21 cellular contexts compared by ENCODE assay signal in the genomic region with DNA sequence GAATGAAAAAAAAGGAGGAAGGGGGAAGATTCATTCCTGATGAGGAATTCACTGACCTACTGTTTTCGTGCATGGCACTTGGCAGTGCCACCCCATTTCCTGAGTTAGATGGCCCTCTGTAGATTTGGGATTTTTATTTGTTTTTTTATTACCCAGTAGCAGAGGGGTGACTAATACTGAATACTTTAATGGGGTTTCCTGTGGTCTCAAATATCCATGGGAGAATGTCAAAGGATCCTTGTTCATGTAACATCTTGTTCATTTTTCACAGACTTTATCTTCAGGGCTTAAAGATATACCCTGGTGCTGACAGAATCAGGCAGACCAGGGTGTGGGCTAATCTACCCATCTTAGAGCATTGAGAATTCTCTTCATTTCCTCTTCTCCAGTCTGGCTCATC.
A peak's percentile ranks its signal among the peaks of the same experiment; 100 is the strongest.
DNase-seq lines count a peak whose midpoint lies in the region; ATAC-seq and TF ChIP-seq lines count a peak whose summit lies in the region.
"Had no signal": no experiment of that assay in that cellular context is flagged by ENCODE, and none has a peak within 500 bp of the region (broad histone marks: within the 10 kb centered on the region; RNA-seq: fewer than 3 reads in every experiment).

No MANE protein-coding gene starts in this region.

- H3K79me2 ChIP-seq in osteoblast (ENCODE audit: insufficient read depth, low read length), result no peaks in the 10 kb centered on the region
- H3K79me2 ChIP-seq: parathyroid adenoma had no signal

- no peak overlapping the region for H3K27ac Mint-ChIP-seq in activated naive CD8-positive, alpha-beta T cell treated with anti-CD3 and anti-CD28 coated beads, Interleukin-2, amount 50 U/mL, for 24 hours
- H3K27ac Mint-ChIP-seq: stimulated activated naive B cell treated with anti-CD40 and anti-IgM and Interleukin-4, amounts not matched to agents 10 μg/mL and 1 μg/mL and 100 μg/mL, for 72 hours had no signal

- no peaks in the 10 kb centered on the region for H3K36me3 Mint-ChIP-seq in activated naive CD8-positive, alpha-beta T cell treated with anti-CD3 and anti-CD28 coated beads, Interleukin-2, amount 50 U/mL, for 24 hours (ENCODE audit: low read depth)

- H3K27me3 Mint-ChIP-seq in activated naive CD8-positive, alpha-beta T cell treated with anti-CD3 and anti-CD28 coated beads, Interleukin-2, amount 50 U/mL, for 24 hours, result peaks cover 3% of the 10 kb centered on the region

- H2AFZ ChIP-seq in osteoblast (ENCODE audit: low read length), result no peak overlapping the region
- H2AFZ ChIP-seq: parathyroid adenoma had no signal

- TF ChIP-seq CTCF in epithelial cell of esophagus (IDR thresholded peaks at IDR 0.05; ENCODE audit: insufficient read depth, low read depth, low read length, missing control alignments), result no peak
- no peak for TF ChIP-seq CTCF in osteoblast (IDR thresholded peaks at IDR 0.05; ENCODE audit: extremely low read depth, low read depth, low read length)

- DNase-seq in COLO829 (ENCODE audit: low spot score) (peak; percentile 78), NCI-H226 (peak; percentile 80), epithelial cell of esophagus (ENCODE audit: low read depth) (peak; percentile 56), osteoblast (ENCODE audit: insufficient read length, low spot score, missing footprints) (peak; percentile 73), H4 (ENCODE audit: low spot score) (no peak)
- no peak for DNase-seq in activated naive CD8-positive, alpha-beta T cell treated with anti-CD3 and anti-CD28 coated beads, Interleukin-2, amount 50 U/mL, for 24 hours
- DNase-seq: activated CD4-positive, alpha-beta T cell treated with anti-CD3 and anti-CD28 coated beads, Interleukin-2, amount 50 U/mL, for 4 hours; activated T-cell treated with anti-CD3 and anti-CD28 coated beads, Interleukin-2, amount 50 U/mL, for 48 hours; AML-193; cerebellar nuclear complex; heart right ventricle; left cardiac atrium; MM.1S; NCI-H2029; NCI-H524; spleen; stimulated activated naive B cell treated with anti-CD40 and anti-IgM and Interleukin-4, amounts not matched to agents 10 μg/mL and 1 μg/mL and 100 μg/mL, for 72 hours; trophoblast cell had no signal

- H3K27ac ChIP-seq in osteoblast (ENCODE audit: low read depth, low read length), result peak overlapping the region; percentile 64
- H3K27ac ChIP-seq: heart right ventricle, parathyroid adenoma, spleen had no signal

- no peaks in the 10 kb centered on the region for H4K20me1 ChIP-seq in osteoblast (ENCODE audit: insufficient read depth, low read length)

- H3K36me3 ChIP-seq in osteoblast (ENCODE audit: insufficient read depth, low read length), result no peaks in the 10 kb centered on the region
- H3K36me3 ChIP-seq: spleen had no signal

- ATAC-seq in activated naive CD8-positive, alpha-beta T cell treated with anti-CD3 and anti-CD28 coated beads, Interleukin-2, amount 50 U/mL, for 24 hours, result no peak
- ATAC-seq in HG02870 (IDR thresholded peaks at IDR 0.05; ENCODE audit: unreplicated experiment) (no peak), HG03139 (IDR thresholded peaks at IDR 0.05; ENCODE audit: unreplicated experiment) (no peak)
- ATAC-seq: stimulated activated naive B cell treated with anti-CD40 and anti-IgM and Interleukin-4, amounts not matched to agents 10 μg/mL and 1 μg/mL and 100 μg/mL, for 72 hours had no signal

- H3K4me1 Mint-ChIP-seq in activated naive CD8-positive, alpha-beta T cell treated with anti-CD3 and anti-CD28 coated beads, Interleukin-2, amount 50 U/mL, for 24 hours, result no peaks in the 10 kb centered on the region
- H3K4me1 Mint-ChIP-seq: stimulated activated naive B cell treated with anti-CD40 and anti-IgM and Interleukin-4, amounts not matched to agents 10 μg/mL and 1 μg/mL and 100 μg/mL, for 72 hours had no signal

- peaks cover 52% of the 10 kb centered on the region for H3K4me1 ChIP-seq in osteoblast (ENCODE audit: insufficient read depth, low read length)
- H3K4me1 ChIP-seq: parathyroid adenoma, spleen had no signal

- no peaks in the 10 kb centered on the region for H3K9me3 ChIP-seq in osteoblast (ENCODE audit: low read depth, low read length)
- H3K9me3 ChIP-seq: heart right ventricle, spleen had no signal

- no peaks in the 10 kb centered on the region for H3K9me3 Mint-ChIP-seq in activated naive CD8-positive, alpha-beta T cell treated with anti-CD3 and anti-CD28 coated beads, Interleukin-2, amount 50 U/mL, for 24 hours
- H3K9me3 Mint-ChIP-seq: stimulated activated naive B cell treated with anti-CD40 and anti-IgM and Interleukin-4, amounts not matched to agents 10 μg/mL and 1 μg/mL and 100 μg/mL, for 72 hours had no signal

- H3K4me3 ChIP-seq in epithelial cell of esophagus (ENCODE audit: low read length) (no peak overlapping the region), osteoblast (ENCODE audit: insufficient read depth, low read length) (no peak overlapping the region)
- H3K4me3 ChIP-seq: heart right ventricle, spleen had no signal

- peak overlapping the region; percentile 2 for H3K4me2 ChIP-seq in osteoblast (ENCODE audit: insufficient read depth, low read length)

- H3K27me3 ChIP-seq in osteoblast (ENCODE audit: insufficient read depth, low read length), result no peaks in the 10 kb centered on the region
- H3K27me3 ChIP-seq: heart right ventricle, spleen had no signal

- no peak overlapping the region for H3K4me3 Mint-ChIP-seq in activated naive CD8-positive, alpha-beta T cell treated with anti-CD3 and anti-CD28 coated beads, Interleukin-2, amount 50 U/mL, for 24 hours
- H3K4me3 Mint-ChIP-seq: stimulated activated naive B cell treated with anti-CD40 and anti-IgM and Interleukin-4, amounts not matched to agents 10 μg/mL and 1 μg/mL and 100 μg/mL, for 72 hours had no signal

Comparison
In these comparisons a context has a peak if more than half of its experiments do, and no peak if none do; other contexts are left out.
1. DNase-seq: peak in COLO829 (single experiment), NCI-H226 (single experiment), epithelial cell of esophagus (single experiment) and osteoblast (single experiment); none in activated naive CD8-positive, alpha-beta T cell treated with anti-CD3 and anti-CD28 coated beads, Interleukin-2, amount 50 U/mL, for 24 hours (single experiment) and H4 (single experiment).